ENCODE assay signal across 9 cellular contexts in genomic region chr21:14901482-14901958, GRCh38.
DNase-seq lines count a peak whose midpoint lies in the region; ATAC-seq and TF ChIP-seq lines count a peak whose summit lies in the region.
"Had no signal": no experiment of that assay in that cellular context is flagged by ENCODE, and none has a peak within 500 bp of the region (broad histone marks: within the 10 kb centered on the region; RNA-seq: fewer than 3 reads in every experiment).

No MANE protein-coding gene starts in this region.

- DNase-seq in CD1c-positive myeloid dendritic cell (ENCODE audit: extremely low spot score) (peak; percentile 37), HK-2 (ENCODE audit: unreplicated experiment) (peak; percentile 48), tibial artery (no peak), substantia nigra (lab: John Stamatoyannopoulos, UW) (no peak), MM.1S (no peak)
- DNase-seq in effector memory CD8-positive, alpha-beta T cell: no peak
- DNase-seq: NCI-H526 had no signal

- no peak overlapping the region for H3K4me3 Mint-ChIP-seq in effector memory CD8-positive, alpha-beta T cell

- H3K4me1 ChIP-seq in tibial artery (no peaks in the 10 kb centered on the region), MM.1S (ENCODE audit: low read length) (no peaks in the 10 kb centered on the region)

- ATAC-seq in GM19023 (IDR thresholded peaks at IDR 0.05; ENCODE audit: unreplicated experiment) (peak; percentile 66), HG03565 (IDR thresholded peaks at IDR 0.05; ENCODE audit: unreplicated experiment) (no peak)
- ATAC-seq in effector memory CD8-positive, alpha-beta T cell (replicated peaks): peak; percentile 29

- no peaks in the 10 kb centered on the region for H3K9me2 ChIP-seq in MM.1S (replicated peaks; ENCODE audit: insufficient read depth, low read length)

- H3K27ac ChIP-seq in tibial artery: no peak overlapping the region
- no peak overlapping the region for H3K27ac ChIP-seq in substantia nigra (ENCODE audit: low read depth, low read length, poor library complexity, severe bottlenecking)
- no peak overlapping the region for H3K27ac ChIP-seq in MM.1S (ENCODE audit: low read length)

- no peaks in the 10 kb centered on the region for H3K4me1 Mint-ChIP-seq in effector memory CD8-positive, alpha-beta T cell (ENCODE audit: low read depth in 2 of 2)

- TF ChIP-seq CTCF in tibial artery (IDR thresholded peaks at IDR 0.05): no peak
- no peak for TF ChIP-seq CTCF in MM.1S (IDR thresholded peaks at IDR 0.05; ENCODE audit: low read length)

- H2AFZ ChIP-seq in MM.1S (ENCODE audit: low read length): no peak overlapping the region

- H3K4me3 ChIP-seq in tibial artery: no peak overlapping the region
- H3K4me3 ChIP-seq in MM.1S (ENCODE audit: low read length): no peak overlapping the region

- no peaks in the 10 kb centered on the region for H3K27me3 ChIP-seq in tibial artery
- H3K27me3 ChIP-seq in MM.1S (replicated peaks; ENCODE audit: insufficient read depth, low read length): no peaks in the 10 kb centered on the region

- no peaks in the 10 kb centered on the region for H3F3A ChIP-seq in MM.1S (ENCODE audit: insufficient read depth, low read length)

- no peaks in the 10 kb centered on the region for H3K36me3 Mint-ChIP-seq in effector memory CD8-positive, alpha-beta T cell (ENCODE audit: insufficient read depth)

- no peaks in the 10 kb centered on the region for H3K9me3 ChIP-seq in tibial artery
- no peaks in the 10 kb centered on the region for H3K9me3 ChIP-seq in MM.1S (replicated peaks; ENCODE audit: insufficient read depth, low read length)

- H4K20me1 ChIP-seq in MM.1S (ENCODE audit: insufficient read depth, low read length): no peaks in the 10 kb centered on the region

- no peak overlapping the region for H3K4me2 ChIP-seq in MM.1S (ENCODE audit: low read depth, low read length)

- no peaks in the 10 kb centered on the region for H3K9me3 Mint-ChIP-seq in effector memory CD8-positive, alpha-beta T cell

- H3K27ac Mint-ChIP-seq in effector memory CD8-positive, alpha-beta T cell: no peak overlapping the region

- intact Hi-C loops in tibial artery (cut with DNase I; ENCODE audit: low total_unique reads): no loop called here

- no peaks in the 10 kb centered on the region for H3K36me3 ChIP-seq in tibial artery
- H3K36me3 ChIP-seq in MM.1S (replicated peaks; ENCODE audit: insufficient read depth, low read length): no peaks in the 10 kb centered on the region

- H3K9ac ChIP-seq in MM.1S (ENCODE audit: low read length): no peak overlapping the region

- H3K27me3 Mint-ChIP-seq in effector memory CD8-positive, alpha-beta T cell: no peaks in the 10 kb centered on the region

- H3K79me2 ChIP-seq in MM.1S (ENCODE audit: low read length): no peaks in the 10 kb centered on the region

Comparison
In these comparisons a context has a peak if more than half of its experiments do, and no peak if none do; other contexts are left out.
1. DNase-seq: peak in CD1c-positive myeloid dendritic cell (single experiment) and HK-2 (single experiment); none in effector memory CD8-positive, alpha-beta T cell (0 of 3), tibial artery (0 of 2), substantia nigra (0 of 49) and MM.1S (single experiment).